ENCODE assay signal across 8 cellular contexts in genomic region chr7:22576941-22577927, GRCh38.
DNase-seq lines count a peak whose midpoint lies in the region; ATAC-seq and TF ChIP-seq lines count a peak whose summit lies in the region.

No MANE protein-coding gene starts in this region.

- H3K36me3 ChIP-seq in GM23248 (ENCODE audit: low read depth) (no peaks in the 10 kb centered on the region), adrenal gland (replicated peaks in 1 of 2) (no peaks in the 10 kb centered on the region), skeletal muscle tissue (ENCODE audit: control insufficient read depth in 3 of 3, insufficient read depth in 3 of 3, low read length in 3 of 3) (no peaks in the 10 kb centered on the region)
- no peaks in the 10 kb centered on the region for H3K36me3 ChIP-seq in CD8-positive, alpha-beta T cell (ENCODE audit: insufficient read depth, low read length)

- H3K4me1 ChIP-seq in GM23248 (ENCODE audit: insufficient read depth) (peaks cover 34% of the 10 kb centered on the region), adrenal gland (replicated peaks in 1 of 2) (peaks cover 0 to 14% of the 10 kb centered on the region in 2 donors), right cardiac atrium (ENCODE audit: control insufficient read depth, insufficient read depth, low read length) (peaks cover 5% of the 10 kb centered on the region), skeletal muscle tissue (ENCODE audit: control insufficient read depth in 3 of 3, insufficient read depth in 3 of 3, low read length in 3 of 3) (peaks cover 12 to 16% (median 15%) of the 10 kb centered on the region in 3 donors)
- no peaks in the 10 kb centered on the region for H3K4me1 ChIP-seq in CD8-positive, alpha-beta T cell (ENCODE audit: insufficient read depth, low read length)

- H3K4me3 Mint-ChIP-seq in CD8-positive, alpha-beta T cell, result no peak overlapping the region

- H3K27me3 ChIP-seq in GM23248 (replicated peaks; ENCODE audit: insufficient read depth) (no peaks in the 10 kb centered on the region), adrenal gland (no peaks in the 10 kb centered on the region), right cardiac atrium (ENCODE audit: control insufficient read depth, insufficient read depth) (no peaks in the 10 kb centered on the region), skeletal muscle tissue (ENCODE audit: control insufficient read depth in 3 of 3, insufficient read depth in 3 of 3, low read length in 3 of 3) (peaks cover 0 to 5% (median 0%) of the 10 kb centered on the region in 3 donors)
- no peaks in the 10 kb centered on the region for H3K27me3 ChIP-seq in CD8-positive, alpha-beta T cell (ENCODE audit: insufficient read depth, low read length)

- H2AFZ ChIP-seq in GM23248, result no peak overlapping the region

- no peaks in the 10 kb centered on the region for H3K4me1 Mint-ChIP-seq in CD8-positive, alpha-beta T cell (ENCODE audit: low read depth)

- H3K9ac ChIP-seq in GM23248 (peak overlapping the region; percentile 47), skeletal muscle tissue (ENCODE audit: low read depth in 1 of 3, low read length in 3 of 3) (no peak overlapping the region)

- no peak overlapping the region for H3K27ac Mint-ChIP-seq in CD8-positive, alpha-beta T cell

- H3K36me3 Mint-ChIP-seq in CD8-positive, alpha-beta T cell, result no peaks in the 10 kb centered on the region

- H3K27ac ChIP-seq in GM23248 (peak overlapping the region; percentile 82), adrenal gland (peak overlapping the region in 4 of 5 donors; percentile 43 to 92 (median 61)), right cardiac atrium (ENCODE audit: low read length) (peak overlapping the region; percentile 61), skeletal muscle tissue (ENCODE audit: low read depth, low read length) (peak overlapping the region; percentile 72)
- no peak overlapping the region for H3K27ac ChIP-seq in CD8-positive, alpha-beta T cell (ENCODE audit: low read depth, low read length)

- no peak for TF ChIP-seq POLR2A in adrenal gland (IDR thresholded peaks at IDR 0.05)

- H3F3A ChIP-seq in GM23248 (ENCODE audit: insufficient read depth), result peaks cover 46% of the 10 kb centered on the region

- H3K9me3 ChIP-seq in GM23248 (ENCODE audit: low read depth), result no peaks in the 10 kb centered on the region
- H3K9me3 ChIP-seq in adrenal gland (replicated peaks in 1 of 3), result no peaks in the 10 kb centered on the region
- H3K9me3 ChIP-seq in right cardiac atrium (ENCODE audit: control insufficient read depth, low read length), result no peaks in the 10 kb centered on the region
- no peaks in the 10 kb centered on the region for H3K9me3 ChIP-seq in skeletal muscle tissue (ENCODE audit: control insufficient read depth in 3 of 3, low read length in 3 of 3)
- H3K9me3 ChIP-seq in CD8-positive, alpha-beta T cell (ENCODE audit: low read length), result no peaks in the 10 kb centered on the region

- CTCF ChIA-PET in CD8-positive, alpha-beta T cell (lab: Charles Lee), result interaction anchor here (1.1 to 1.3 kb wide), 2 partner anchors 148 to 478 kb away, joined by 3 read pairs; no protein-coding TSS in a partner anchor

- H3K4me2 ChIP-seq in GM23248 (ENCODE audit: unreplicated experiment), result peak overlapping the region; percentile 51

- no peaks in the 10 kb centered on the region for H4K20me1 ChIP-seq in GM23248 (ENCODE audit: insufficient read depth)

- DNase-seq in GM23248 (peak; percentile 96), adrenal gland (peak in 6 of 7 donors; percentile 35 to 77 (median 52)), right cardiac atrium (peak in 2 of 3 donors; percentile 34 to 51), 8988T (no peak)
- no peak for DNase-seq in CD8-positive, alpha-beta T cell
- no peak for DNase-seq in central memory CD4-positive, alpha-beta T cell

- H3K79me2 ChIP-seq in GM23248 (ENCODE audit: insufficient read depth), result no peaks in the 10 kb centered on the region

- POLR2A ChIA-PET in CD8-positive, alpha-beta T cell (lab: Charles Lee), result interaction anchor here (1.0 kb wide), 1 partner anchor 12 kb away, joined by 3 read pairs; no protein-coding TSS in a partner anchor

- 29 to 30% methylated on average over 11 of the region's 11 CpGs for WGBS in GM23248 (ENCODE audit: low coverage in 1 of 2, low lambda C conversion rate in 2 of 2, missing lambda C conversion rate in 2 of 2), 2 experiments
- 57 to 61% (median 58%) methylated on average over 11 of the region's 11 CpGs for WGBS in adrenal gland, 4 donors
- 57% methylated on average over 11 of the region's 11 CpGs for WGBS in right cardiac atrium

- ATAC-seq in right cardiac atrium (peak; percentile 96 to 98), GM21529 (IDR thresholded peaks at IDR 0.05; ENCODE audit: unreplicated experiment) (no peak)
- ATAC-seq in CD8-positive, alpha-beta T cell, result no peak

- H3K9me3 Mint-ChIP-seq in CD8-positive, alpha-beta T cell, result no peaks in the 10 kb centered on the region

- peaks cover 24% of the 10 kb centered on the region for H3K27me3 Mint-ChIP-seq in CD8-positive, alpha-beta T cell (ENCODE audit: low read depth)

- no peak for TF ChIP-seq CTCF in adrenal gland (IDR thresholded peaks at IDR 0.05)
- no peak for TF ChIP-seq CTCF in CD8-positive, alpha-beta T cell (IDR thresholded peaks at IDR 0.05)

- no peaks in the 10 kb centered on the region for H3K9me2 ChIP-seq in GM23248 (ENCODE audit: insufficient read depth)

- intact Hi-C loops in adrenal gland (cut with DNase I) (no loop called here), right cardiac atrium (cut with DNase I) (no loop called here)
- intact Hi-C loops in CD8-positive, alpha-beta T cell (cut with DNase I, micrococcal nuclease), result no loop called here

- in situ Hi-C loops in GM23248 (cut with MboI), result no loop called here

- H3K4me3 ChIP-seq in GM23248 (peak overlapping the region; percentile 10; the same call in 1 of the 2 replicates), adrenal gland (no peak overlapping the region), right cardiac atrium (ENCODE audit: low read length) (no peak overlapping the region), skeletal muscle tissue (ENCODE audit: low read length in 3 of 3) (peak overlapping the region in 2 of 3 donors; percentile 15 to 25)
- no peak overlapping the region for H3K4me3 ChIP-seq in CD8-positive, alpha-beta T cell (ENCODE audit: low read depth, low read length)

Comparison
In these comparisons a context has a peak if more than half of its experiments do, and no peak if none do; other contexts are left out.
1. DNase-seq: peak in GM23248 (single experiment), adrenal gland (6 of 7) and right cardiac atrium (2 of 3); none in CD8-positive, alpha-beta T cell (0 of 7), central memory CD4-positive, alpha-beta T cell (single experiment) and 8988T (single experiment).
2. H3K4me3 ChIP-seq: peak in GM23248 (single experiment) and skeletal muscle tissue (2 of 3); none in adrenal gland (0 of 4), right cardiac atrium (single experiment) and CD8-positive, alpha-beta T cell (single experiment).
3. ATAC-seq: peak in right cardiac atrium (2 of 2); none in GM21529 (single experiment) and CD8-positive, alpha-beta T cell (single experiment).